Comparison of ENCODE assay signal across 1 cellular context in genomic region chr14:24426912-24427536, GRCh38.
TF ChIP-seq lines count a peak whose summit lies in the region.

No MANE protein-coding gene starts in this region.

TF ChIP-seq in HepG2, 621 proteins besides CTCF, POLR2A, EP300 and RAD21 (continued from another document):
- TF ChIP-seq, protein P1, sequence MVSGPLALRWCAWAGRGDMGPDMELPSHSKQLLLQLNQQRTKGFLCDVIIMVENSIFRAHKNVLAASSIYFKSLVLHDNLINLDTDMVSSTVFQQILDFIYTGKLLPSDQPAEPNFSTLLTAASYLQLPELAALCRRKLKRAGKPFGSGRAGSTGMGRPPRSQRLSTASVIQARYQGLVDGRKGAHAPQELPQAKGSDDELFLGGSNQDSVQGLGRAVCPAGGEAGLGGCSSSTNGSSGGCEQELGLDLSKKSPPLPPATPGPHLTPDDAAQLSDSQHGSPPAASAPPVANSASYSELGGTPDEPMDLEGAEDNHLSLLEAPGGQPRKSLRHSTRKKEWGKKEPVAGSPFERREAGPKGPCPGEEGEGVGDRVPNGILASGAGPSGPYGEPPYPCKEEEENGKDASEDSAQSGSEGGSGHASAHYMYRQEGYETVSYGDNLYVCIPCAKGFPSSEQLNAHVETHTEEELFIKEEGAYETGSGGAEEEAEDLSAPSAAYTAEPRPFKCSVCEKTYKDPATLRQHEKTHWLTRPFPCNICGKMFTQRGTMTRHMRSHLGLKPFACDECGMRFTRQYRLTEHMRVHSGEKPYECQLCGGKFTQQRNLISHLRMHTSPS (CRISPR knock-in tag; IDR thresholded peaks at IDR 0.05; ENCODE audit: low read depth), result peak; percentile 78; the same call in 1 of the 2 replicates
- TF ChIP-seq ZNF652 (CRISPR knock-in tag; IDR thresholded peaks at IDR 0.05; ENCODE audit: borderline replicate concordance, low read depth) (peak; percentile 26; the same call in 1 of the 2 replicates), RARA (CRISPR knock-in tag; IDR thresholded peaks at IDR 0.05) (peak; percentile 62), HOXA3 (CRISPR knock-in tag; IDR thresholded peaks at IDR 0.05) (peak; percentile 78), ARNTL (CRISPR knock-in tag; IDR thresholded peaks at IDR 0.05) (peak; percentile 38), PPARG (CRISPR knock-in tag; conservative IDR thresholded peaks at IDR 0.05) (peak; percentile 67; the same call in 1 of the 2 replicates), ZNF775 (CRISPR knock-in tag; IDR thresholded peaks at IDR 0.05; ENCODE audit: borderline replicate concordance) (no peak)
- TF ChIP-seq, protein P2, sequence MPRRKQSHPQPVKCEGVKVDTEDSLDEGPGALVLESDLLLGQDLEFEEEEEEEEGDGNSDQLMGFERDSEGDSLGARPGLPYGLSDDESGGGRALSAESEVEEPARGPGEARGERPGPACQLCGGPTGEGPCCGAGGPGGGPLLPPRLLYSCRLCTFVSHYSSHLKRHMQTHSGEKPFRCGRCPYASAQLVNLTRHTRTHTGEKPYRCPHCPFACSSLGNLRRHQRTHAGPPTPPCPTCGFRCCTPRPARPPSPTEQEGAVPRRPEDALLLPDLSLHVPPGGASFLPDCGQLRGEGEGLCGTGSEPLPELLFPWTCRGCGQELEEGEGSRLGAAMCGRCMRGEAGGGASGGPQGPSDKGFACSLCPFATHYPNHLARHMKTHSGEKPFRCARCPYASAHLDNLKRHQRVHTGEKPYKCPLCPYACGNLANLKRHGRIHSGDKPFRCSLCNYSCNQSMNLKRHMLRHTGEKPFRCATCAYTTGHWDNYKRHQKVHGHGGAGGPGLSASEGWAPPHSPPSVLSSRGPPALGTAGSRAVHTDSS (CRISPR knock-in tag; conservative IDR thresholded peaks at IDR 0.05), result no peak
- TF ChIP-seq, protein P3, sequence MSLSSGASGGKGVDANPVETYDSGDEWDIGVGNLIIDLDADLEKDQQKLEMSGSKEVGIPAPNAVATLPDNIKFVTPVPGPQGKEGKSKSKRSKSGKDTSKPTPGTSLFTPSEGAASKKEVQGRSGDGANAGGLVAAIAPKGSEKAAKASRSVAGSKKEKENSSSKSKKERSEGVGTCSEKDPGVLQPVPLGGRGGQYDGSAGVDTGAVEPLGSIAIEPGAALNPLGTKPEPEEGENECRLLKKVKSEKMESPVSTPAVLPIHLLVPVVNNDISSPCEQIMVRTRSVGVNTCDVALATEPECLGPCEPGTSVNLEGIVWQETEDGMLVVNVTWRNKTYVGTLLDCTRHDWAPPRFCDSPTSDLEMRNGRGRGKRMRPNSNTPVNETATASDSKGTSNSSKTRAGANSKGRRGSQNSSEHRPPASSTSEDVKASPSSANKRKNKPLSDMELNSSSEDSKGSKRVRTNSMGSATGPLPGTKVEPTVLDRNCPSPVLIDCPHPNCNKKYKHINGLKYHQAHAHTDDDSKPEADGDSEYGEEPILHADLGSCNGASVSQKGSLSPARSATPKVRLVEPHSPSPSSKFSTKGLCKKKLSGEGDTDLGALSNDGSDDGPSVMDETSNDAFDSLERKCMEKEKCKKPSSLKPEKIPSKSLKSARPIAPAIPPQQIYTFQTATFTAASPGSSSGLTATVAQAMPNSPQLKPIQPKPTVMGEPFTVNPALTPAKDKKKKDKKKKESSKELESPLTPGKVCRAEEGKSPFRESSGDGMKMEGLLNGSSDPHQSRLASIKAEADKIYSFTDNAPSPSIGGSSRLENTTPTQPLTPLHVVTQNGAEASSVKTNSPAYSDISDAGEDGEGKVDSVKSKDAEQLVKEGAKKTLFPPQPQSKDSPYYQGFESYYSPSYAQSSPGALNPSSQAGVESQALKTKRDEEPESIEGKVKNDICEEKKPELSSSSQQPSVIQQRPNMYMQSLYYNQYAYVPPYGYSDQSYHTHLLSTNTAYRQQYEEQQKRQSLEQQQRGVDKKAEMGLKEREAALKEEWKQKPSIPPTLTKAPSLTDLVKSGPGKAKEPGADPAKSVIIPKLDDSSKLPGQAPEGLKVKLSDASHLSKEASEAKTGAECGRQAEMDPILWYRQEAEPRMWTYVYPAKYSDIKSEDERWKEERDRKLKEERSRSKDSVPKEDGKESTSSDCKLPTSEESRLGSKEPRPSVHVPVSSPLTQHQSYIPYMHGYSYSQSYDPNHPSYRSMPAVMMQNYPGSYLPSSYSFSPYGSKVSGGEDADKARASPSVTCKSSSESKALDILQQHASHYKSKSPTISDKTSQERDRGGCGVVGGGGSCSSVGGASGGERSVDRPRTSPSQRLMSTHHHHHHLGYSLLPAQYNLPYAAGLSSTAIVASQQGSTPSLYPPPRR (CRISPR knock-in tag; IDR thresholded peaks at IDR 0.05; ENCODE audit: borderline replicate concordance), result peak; percentile 83; the same call in 1 of the 2 replicates
